ENCODE assay signal across 18 cellular contexts in genomic region chr3:101665851-101666250, GRCh38. TPM values are rescaled to one million over a fixed set of nuclear protein-coding genes. Genes with fewer than 3 reads are reported as not detected.
DNase-seq lines count a peak whose midpoint lies in the region; ATAC-seq, FAIRE-seq and TF ChIP-seq lines count a peak whose summit lies in the region.
"Had no signal": no experiment of that assay in that cellular context is flagged by ENCODE, and none has a peak within 500 bp of the region (broad histone marks: within the 10 kb centered on the region; RNA-seq: fewer than 3 reads in every experiment).

No MANE protein-coding gene starts in this region.

- RAD21 ChIA-PET in GM12878 (lab: Charles Lee; ENCODE audit: unreplicated experiment) = no interaction called here

- no peak overlapping the region for H3K4me3 Mint-ChIP-seq in T-cell
- no peak overlapping the region for H3K4me3 Mint-ChIP-seq in GM23338

- intact Hi-C loops in GM12878 (cut with micrococcal nuclease; ENCODE audit: unreplicated experiment) = no loop called here

- no peaks in the 10 kb centered on the region for H3K27me3 ChIP-seq in GM12878 (replicated peaks in 1 of 2; ENCODE audit: control insufficient read depth in 2 of 2, insufficient read depth in 2 of 2, low read length in 1 of 2)
- H3K27me3 ChIP-seq in GM23338 (ENCODE audit: insufficient read depth) = no peaks in the 10 kb centered on the region
- H3K27me3 ChIP-seq: Peyer's patch had no signal

- H3K9ac ChIP-seq in GM12878 (ENCODE audit: control insufficient read depth, insufficient read depth, low read length) = no peak overlapping the region
- H3K9ac ChIP-seq: SK-N-SH had no signal

- in situ Hi-C loops in GM12878 (cut with MboI) = no loop called here
- in situ Hi-C loops in GM13976 (cut with MboI; ENCODE audit: low sequenced_read_pairs, unreplicated experiment) = no loop called here

- TF ChIP-seq EP300 in GM12878 (IDR thresholded peaks at IDR 0.05; ENCODE audit: borderline replicate concordance in 1 of 2, control insufficient read depth in 1 of 2, low read depth in 2 of 2, low read length in 2 of 2) = no peak

- ATAC-seq in GM18907 (IDR thresholded peaks at IDR 0.05; ENCODE audit: unreplicated experiment) (peak; percentile 48), GM21825 (IDR thresholded peaks at IDR 0.05; ENCODE audit: unreplicated experiment) (peak; percentile 57), HG02885 (IDR thresholded peaks at IDR 0.05; ENCODE audit: poor library complexity, unreplicated experiment) (peak; percentile 39), GM12878 (no peak), T-cell (replicated peaks in 1 of 4) (no peak), GM23338 (no peak)
- ATAC-seq: HCT116 had no signal

- H3K79me2 ChIP-seq in GM12878 (ENCODE audit: control insufficient read depth, insufficient read depth, low read length) = peaks cover under 1% of the 10 kb centered on the region
- peaks cover 10% of the 10 kb centered on the region for H3K79me2 ChIP-seq in GM23338 (replicated peaks; ENCODE audit: insufficient read depth)

- no TSS peak for BruUV-seq in GM12878 (replicated peaks; lab: Mats Ljungman, UMichigan)

- H3K27ac ChIP-seq in GM12878 (ENCODE audit: control insufficient read depth, insufficient read depth) (no peak overlapping the region), GM23338 (ENCODE audit: low read depth) (no peak overlapping the region), RWPE1 (no peak overlapping the region)
- H3K27ac ChIP-seq: Peyer's patch had no signal

- CTCF ChIA-PET in GM12878 (lab: Yijun Ruan, JAX) = interaction anchor here (1.2 kb wide), 1 partner anchor 136 kb away, joined by 3 read pairs; no protein-coding TSS in a partner anchor
- CTCF ChIA-PET in T-cell (lab: Charles Lee) = no interaction called here
- CTCF ChIA-PET in RWPE1 (lab: Yijun Ruan, JAX) = interaction anchor here (0.6 kb wide), 1 partner anchor 23 kb away, joined by 4 read pairs; no protein-coding TSS in a partner anchor

- FAIRE-seq in GM12878 (lab: Jason Lieb, UNC) = peak; percentile 56

- H3K4me1 Mint-ChIP-seq in T-cell = peaks cover 2 to 8% (median 3%) of the 10 kb centered on the region in 3 donors
- H3K4me1 Mint-ChIP-seq in GM23338 = no peaks in the 10 kb centered on the region

- no peaks in the 10 kb centered on the region for H3K9me3 Mint-ChIP-seq in T-cell
- H3K9me3 Mint-ChIP-seq in GM23338 = no peaks in the 10 kb centered on the region

- no peaks in the 10 kb centered on the region for H3K9me2 ChIP-seq in GM23338 (ENCODE audit: insufficient read depth)
- H3K9me2 ChIP-seq: SK-N-SH had no signal

- peak overlapping the region; percentile 19; the same call in 1 of the 2 replicates for H3K4me2 ChIP-seq in GM12878 (ENCODE audit: control insufficient read depth, insufficient read depth)
- no peak overlapping the region for H3K4me2 ChIP-seq in GM23338
- H3K4me2 ChIP-seq: SK-N-SH had no signal

- no peak for TF ChIP-seq CTCF in GM12878 (IDR thresholded peaks at IDR 0.05 in 2 of 3, conservative IDR thresholded peaks at IDR 0.05 in 1 of 3; ENCODE audit: control insufficient read depth in 2 of 3, extremely low read depth in 1 of 3, insufficient read depth in 1 of 3, low read depth in 3 of 3, low read length in 3 of 3)
- no peak for TF ChIP-seq CTCF in GM13976 (IDR thresholded peaks at IDR 0.05; ENCODE audit: borderline replicate concordance, control extremely low read depth, extremely low read depth, insufficient read depth, missing control alignments)
- no peak for TF ChIP-seq CTCF in GM23338 (conservative IDR thresholded peaks at IDR 0.05; ENCODE audit: low read depth in 2 of 2)
- TF ChIP-seq CTCF in RWPE1 (conservative IDR thresholded peaks at IDR 0.05; ENCODE audit: low read depth) = no peak

- POLR2A ChIA-PET in GM12878 (lab: Charles Lee) (interaction anchor here (0.6 to 2.4 kb wide), 3 partner anchors 10 to 1270 kb away, joined by 3 to 8 read pairs (median 4); partner anchors contain the start of gene PCNP), T-cell (lab: Charles Lee) (interaction anchor here (0.6 to 1.6 kb wide), 5 partner anchors 9 to 1053 kb away, joined by 3 to 8 read pairs (median 4); no protein-coding TSS in a partner anchor), RWPE1 (lab: Yijun Ruan, JAX; ENCODE audit: low non-redundant PET) (no interaction called here)

- H3F3A ChIP-seq in GM23338 (replicated peaks; ENCODE audit: low read depth) = no peaks in the 10 kb centered on the region; the same call in 1 of the 2 replicates

- no peaks in the 10 kb centered on the region; the same call in 2 of the 3 replicates for H3K9me3 ChIP-seq in GM12878 (replicated peaks; ENCODE audit: control insufficient read depth, insufficient read depth, low read length)
- H3K9me3 ChIP-seq: Peyer's patch, SK-N-SH had no signal

- SMC1A ChIA-PET in GM12878 (lab: Charles Lee; ENCODE audit: uncharacterized antibody, unreplicated experiment) = interaction anchor here (0.8 to 2.3 kb wide), 5 partner anchors 9 to 87 kb away, joined by 3 to 11 read pairs (median 3); no protein-coding TSS in a partner anchor

- TF ChIP-seq POLR2A in GM12878 (IDR thresholded peaks at IDR 0.05; ENCODE audit: low read depth, low read length) = no peak

- H2AFZ ChIP-seq in GM12878 (ENCODE audit: control insufficient read depth, low read depth, low read length) (no peak overlapping the region), GM23338 (no peak overlapping the region)

- H4K20me1 ChIP-seq in GM12878 (ENCODE audit: control insufficient read depth, insufficient read depth) = no peaks in the 10 kb centered on the region
- H4K20me1 ChIP-seq in GM23338 (replicated peaks; ENCODE audit: insufficient read depth) = 0 out of 2 replicates have a peak, but pooled peaks cover 5% of the 10 kb centered on the region

- no peak for TF ChIP-seq RAD21 in GM12878 (IDR thresholded peaks at IDR 0.05; ENCODE audit: insufficient read depth, low read depth, low read length)

- H3K27me3 Mint-ChIP-seq in T-cell (no peaks in the 10 kb centered on the region), GM23338 (ENCODE audit: insufficient read depth, low read depth, poor library complexity) (no peaks in the 10 kb centered on the region)

- no peak for DNase-seq in GM12878 (ENCODE audit: low read depth, low spot score)
- DNase-seq in T-cell = no peak
- DNase-seq in GM13976 (ENCODE audit: low spot score) = no peak
- no peak for DNase-seq in GM23338 (ENCODE audit: low spot score)
- DNase-seq in RWPE1 (ENCODE audit: low spot score) = no peak
- DNase-seq: C1 segment of cervical spinal cord, KBM-7, NCI-H1436, NCI-H2029, NCI-H510A treated with DMSO at 0.1 percent for 48 hours, Peyer's patch, Right ventricle myocardium superior, SK-N-SH, T-helper 1 cell had no signal

- H3K4me1 ChIP-seq in GM12878 (ENCODE audit: control insufficient read depth, insufficient read depth, low read length) (no peaks in the 10 kb centered on the region), GM23338 (ENCODE audit: insufficient read depth) (no peaks in the 10 kb centered on the region)
- H3K4me1 ChIP-seq: Peyer's patch had no signal

- H3K36me3 ChIP-seq in GM12878 (ENCODE audit: control insufficient read depth in 2 of 2, insufficient read depth in 2 of 2, low read length in 1 of 2) (peaks cover 4 to 25% of the 10 kb centered on the region in 2 experiments), GM23338 (ENCODE audit: insufficient read depth) (peaks cover 34% of the 10 kb centered on the region)

- H3K36me3 Mint-ChIP-seq in T-cell (peaks cover 47% of the 10 kb centered on the region), GM23338 (ENCODE audit: low read depth) (peaks cover 62% of the 10 kb centered on the region)

- no peak overlapping the region for H3K4me3 ChIP-seq in GM12878
- H3K4me3 ChIP-seq in GM23338 = no peak overlapping the region
- H3K4me3 ChIP-seq: Peyer's patch had no signal

- H3K27ac Mint-ChIP-seq in T-cell = no peak overlapping the region
- H3K27ac Mint-ChIP-seq in GM23338 = no peak overlapping the region

RNA-seq across cellular contexts. Expression of gene ZBTB11, which starts 11.1 kb away (rescaled TPM):
- 64.9 and 66.7 TPM in 2 replicates for total RNA-seq in GM12878 (2013; cell fraction: nucleolus; rRNA removed)
- total RNA-seq in GM12878 (2014; rRNA removed) (23.8 and 28.4 TPM in 2 replicates), GM12878 (2014; rRNA removed; fragmentation: Illumina TruSeq; extraction: Trizol) (25.7 and 26.4 TPM in 2 replicates), GM12878 (2021) (19.2 and 19.7 TPM in 2 replicates), T-cell (10 to 100 TPM; 38.7 to 61.4 (median 45.6) TPM)
- 5.4 TPM for polyA plus RNA-seq in GM12878 (2011; ENCODE audit: low read depth)
- polyA plus RNA-seq in GM12878 (2011; rRNA removed) (21.4 and 31.9 TPM in 2 replicates), GM12878 (2014; fragmentation: Illumina TruSeq; extraction: Trizol) (20.5 and 25.5 TPM in 2 replicates), GM12878 (2014; fragmentation: Nextera tagmentation; extraction: Ambion mirVana) (1 to 10 TPM; 3.5 to 5.0 TPM), GM12878 (2014; rRNA removed) (14.3 and 15.0 TPM in 2 replicates), GM12878 (2016; fragmentation: Nextera tagmentation; extraction: Ambion mirVana) (10 to 100 TPM; 14.6 to 16.3 TPM), GM23338 (2016; fragmentation: Nextera tagmentation; extraction: Ambion mirVana) (6.5 and 7.7 TPM in 2 replicates)
- polyA plus RNA-seq in GM12878 (2011; cell fraction: cytosol; rRNA removed) = 6.4 and 7.6 TPM in 2 replicates
- 16.2 and 20.1 TPM in 2 replicates for polyA plus RNA-seq in GM12878 (2011; cell fraction: nucleus; rRNA removed)
- 8.6 and 11.0 TPM in 2 replicates for polyA plus RNA-seq in GM12878 (2012)
- 22.4 and 28.2 TPM in 2 replicates for polyA minus RNA-seq in GM12878 (2011; rRNA and poly(A)+ RNA removed)
- 15.4 and 15.6 TPM in 2 replicates for polyA minus RNA-seq in GM12878 (2011; cell fraction: cytosol; rRNA and poly(A)+ RNA removed)
- 21.2 and 35.5 TPM in 2 replicates for polyA minus RNA-seq in GM12878 (2011; cell fraction: nucleus; rRNA and poly(A)+ RNA removed)
- total RNA-seq in GM23338 (2014; rRNA removed; shearing (Covaris generic)) = 21.3 and 22.4 TPM in 2 replicates

RNA-seq across cellular contexts. Expression of gene RPL24, which starts 20.7 kb away (rescaled TPM):
- total RNA-seq in GM12878 (2013; cell fraction: nucleolus; rRNA removed) = 234 and 239 TPM in 2 replicates
- total RNA-seq in GM12878 (2014; rRNA removed) = 2,238 and 2,984 TPM in 2 replicates
- total RNA-seq in GM12878 (2014; rRNA removed; fragmentation: Illumina TruSeq; extraction: Trizol) = 2,534 and 2,672 TPM in 2 replicates
- total RNA-seq in GM12878 (2021) = 1,732 and 1,820 TPM in 2 replicates
- polyA plus RNA-seq in GM12878 (2011; ENCODE audit: low read depth) = 1,487 TPM
- 2,067 and 2,200 TPM in 2 replicates for polyA plus RNA-seq in GM12878 (2011; rRNA removed)
- polyA plus RNA-seq in GM12878 (2011; cell fraction: cytosol; rRNA removed) = 988 and 1,251 TPM in 2 replicates
- 683 and 939 TPM in 2 replicates for polyA plus RNA-seq in GM12878 (2011; cell fraction: nucleus; rRNA removed)
- 2,416 and 3,110 TPM in 2 replicates for polyA plus RNA-seq in GM12878 (2012)
- polyA plus RNA-seq in GM12878 (2014; fragmentation: Illumina TruSeq; extraction: Trizol) = 2,624 and 3,096 TPM in 2 replicates
- 1,000 to 10,000 TPM; 1,682 to 2,114 TPM for polyA plus RNA-seq in GM12878 (2014; fragmentation: Nextera tagmentation; extraction: Ambion mirVana)
- 4,115 and 6,051 TPM in 2 replicates for polyA plus RNA-seq in GM12878 (2014; rRNA removed)
- 100 to 1,000 TPM; 898 to 965 TPM for polyA plus RNA-seq in GM12878 (2016; fragmentation: Nextera tagmentation; extraction: Ambion mirVana)
- polyA minus RNA-seq in GM12878 (2011; rRNA and poly(A)+ RNA removed) = 372 and 616 TPM in 2 replicates
- 198 and 199 TPM in 2 replicates for polyA minus RNA-seq in GM12878 (2011; cell fraction: cytosol; rRNA and poly(A)+ RNA removed)
- polyA minus RNA-seq in GM12878 (2011; cell fraction: nucleus; rRNA and poly(A)+ RNA removed) = 168 and 254 TPM in 2 replicates
- 1,000 to 10,000 TPM; 1,381 to 1,498 (median 1,473) TPM for total RNA-seq in T-cell
- 681 and 902 TPM in 2 replicates for total RNA-seq in GM23338 (2014; rRNA removed; shearing (Covaris generic))
- 2,092 and 2,216 TPM in 2 replicates for polyA plus RNA-seq in GM23338 (2016; fragmentation: Nextera tagmentation; extraction: Ambion mirVana)

RNA-seq across cellular contexts. Expression of gene CEP97, which starts 58.6 kb away (rescaled TPM):
- total RNA-seq in GM12878 (2013; cell fraction: nucleolus; rRNA removed) = 25.0 and 28.7 TPM in 2 replicates
- total RNA-seq in GM12878 (2014; rRNA removed) (9.4 and 10.1 TPM in 2 replicates), GM12878 (2014; rRNA removed; fragmentation: Illumina TruSeq; extraction: Trizol) (13.7 and 14.0 TPM in 2 replicates), GM12878 (2021) (11.5 and 11.7 TPM in 2 replicates), T-cell (10 to 100 TPM in 4 of 5 donors, 1 to 10 TPM in 1; 9.9 to 13.9 (median 12.7) TPM)
- polyA plus RNA-seq in GM12878 (2011; ENCODE audit: low read depth) = 2.3 TPM
- polyA plus RNA-seq in GM12878 (2011; rRNA removed) (2.7 and 5.8 TPM in 2 replicates), GM12878 (2014; fragmentation: Illumina TruSeq; extraction: Trizol) (6.2 and 6.7 TPM in 2 replicates), GM12878 (2014; fragmentation: Nextera tagmentation; extraction: Ambion mirVana) (1 to 10 TPM; 1.9 to 4.3 TPM), GM12878 (2014; rRNA removed) (2.9 and 3.4 TPM in 2 replicates), GM12878 (2016; fragmentation: Nextera tagmentation; extraction: Ambion mirVana) (1 to 10 TPM; 5.4 to 6.5 TPM), GM23338 (2016; fragmentation: Nextera tagmentation; extraction: Ambion mirVana) (4.8 and 5.0 TPM in 2 replicates)
- 1.4 and 2.1 TPM in 2 replicates for polyA plus RNA-seq in GM12878 (2011; cell fraction: cytosol; rRNA removed)
- 2.2 and 5.1 TPM in 2 replicates for polyA plus RNA-seq in GM12878 (2011; cell fraction: nucleus; rRNA removed)
- polyA plus RNA-seq in GM12878 (2012) = 2.9 and 3.1 TPM in 2 replicates
- 6.4 and 10.5 TPM in 2 replicates for polyA minus RNA-seq in GM12878 (2011; rRNA and poly(A)+ RNA removed)
- polyA minus RNA-seq in GM12878 (2011; cell fraction: cytosol; rRNA and poly(A)+ RNA removed) = 3.5 and 3.8 TPM in 2 replicates
- polyA minus RNA-seq in GM12878 (2011; cell fraction: nucleus; rRNA and poly(A)+ RNA removed) = 4.2 and 4.8 TPM in 2 replicates
- total RNA-seq in GM23338 (2014; rRNA removed; shearing (Covaris generic)) = 13.3 and 19.0 TPM in 2 replicates

Comparison
In these comparisons a context has a peak if more than half of its experiments do, and no peak if none do; other contexts are left out.
1. ATAC-seq: peak in GM18907 (single experiment), GM21825 (single experiment) and HG02885 (single experiment); none in GM12878 (single experiment), T-cell (0 of 4) and GM23338 (single experiment).
2. CTCF ChIA-PET loops: an anchor here in GM12878 (1.2 kb wide) and RWPE1 (0.6 kb wide); none called in T-cell.